Comparison of ENCODE assay signal across 22 cellular contexts in the genomic region with DNA sequence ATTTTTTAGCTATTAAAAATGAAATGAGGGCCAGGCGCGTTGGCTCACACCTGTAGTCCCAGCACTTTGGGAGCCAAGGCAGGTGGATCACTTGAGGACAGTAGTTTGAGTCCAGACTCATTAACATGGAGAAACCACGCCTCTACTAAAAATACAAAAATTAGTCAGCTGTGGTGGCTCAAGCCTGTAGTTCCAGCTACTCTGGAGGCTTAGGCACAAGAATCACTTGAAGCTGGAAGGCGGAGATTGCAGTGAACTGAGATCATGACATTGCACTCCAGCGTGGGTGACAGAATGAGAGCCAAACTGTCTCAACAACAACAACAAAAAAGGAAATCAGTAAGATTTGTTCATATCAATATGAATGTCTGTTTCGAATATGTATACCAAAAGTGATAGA.
"Had no signal": no experiment of that assay in that cellular context is flagged by ENCODE, and none has a peak within 500 bp of the region (broad histone marks: within the 10 kb centered on the region; RNA-seq: fewer than 3 reads in every experiment).

No MANE protein-coding gene starts in this region.

- H3K36me3 ChIP-seq: left ventricle myocardium inferior, right atrium auricular region, right lobe of liver, stomach, thyroid gland, transverse colon, upper lobe of left lung, vagina had no signal

- H3K9me3 ChIP-seq: left ventricle myocardium inferior, right atrium auricular region, right lobe of liver, stomach, testis, thyroid gland, transverse colon, upper lobe of left lung, vagina had no signal

- H3K4me1 ChIP-seq: left ventricle myocardium inferior, right atrium auricular region, right lobe of liver, testis, thyroid gland, transverse colon, upper lobe of left lung had no signal

- H3K27ac ChIP-seq: left ventricle myocardium inferior, right atrium auricular region, right lobe of liver, skin epidermis, stomach, testis, thyroid gland, transverse colon, upper lobe of left lung, vagina had no signal

- ATAC-seq: naive thymus-derived CD8-positive, alpha-beta T cell; right lobe of liver; stimulated activated naive B cell treated with anti-CD40 and anti-IgM and Interleukin-4, amounts not matched to agents 10 μg/mL and 1 μg/mL and 100 μg/mL, for 72 hours; stimulated activated naive CD8-positive, alpha-beta T cell treated with anti-CD3 and anti-CD28 coated beads, Interleukin-15, Interleukin-2, amounts not matched to agents 100 U/mL and 50 U/mL, for 24 hours had no signal

- DNase-seq: hypothalamus; islet precursor cell; left ventricle myocardium inferior; mesendoderm; naive thymus-derived CD8-positive, alpha-beta T cell; occipital lobe; right lobe of liver; stimulated activated CD4-positive, alpha-beta T cell treated with anti-CD3 and anti-CD28 coated beads, Interleukin-12 subunit alpha, Interleukin-12 subunit beta, amount 100 ng/mL, for 4 hours; stimulated activated CD4-positive, alpha-beta T cell treated with anti-CD3 and anti-CD28 coated beads, Interleukin-15, amount 100 ng/mL, for 24 hours; stimulated activated CD4-positive, alpha-beta T cell treated with anti-CD3 and anti-CD28 coated beads, Interleukin-2, amount 100 ng/mL, for 24 hours; stimulated activated CD4-positive, alpha-beta T cell treated with anti-CD3 and anti-CD28 coated beads, Interleukin-4, amount 100 ng/mL, for 1 hour; stimulated activated naive B cell treated with anti-CD40 and anti-IgM and Interleukin-4, amounts not matched to agents 10 μg/mL and 1 μg/mL and 100 μg/mL, for 72 hours; stimulated activated naive CD8-positive, alpha-beta T cell treated with anti-CD3 and anti-CD28 coated beads, Interleukin-15, Interleukin-2, amounts not matched to agents 100 U/mL and 50 U/mL, for 24 hours; stomach; testis; transverse colon; upper lobe of left lung had no signal

- H3K27me3 ChIP-seq: right atrium auricular region, right lobe of liver, stomach, testis, thyroid gland, transverse colon, upper lobe of left lung, vagina had no signal

- H3K4me3 ChIP-seq: left ventricle myocardium inferior, lung, right atrium auricular region, right lobe of liver, skin epidermis, stomach, testis, thyroid gland, transverse colon, upper lobe of left lung, vagina had no signal
